ENCODE assay signal across 32 cellular contexts in genomic region chr1:100107696-100108095, GRCh38.
"Had no signal": no experiment of that assay in that cellular context is flagged by ENCODE, and none has a peak within 500 bp of the region (broad histone marks: within the 10 kb centered on the region; RNA-seq: fewer than 3 reads in every experiment).

No MANE protein-coding gene starts in this region.

- ATAC-seq: activated CD8-positive, alpha-beta T cell treated with anti-CD3 and anti-CD28 coated beads for 36 hours; activated T-cell treated with anti-CD3 and anti-CD28 coated beads, Interleukin-2, amount 50 U/mL, for 72 hours; activated T-helper 17 cell treated with anti-CD3 and anti-CD28 coated beads, Interleukin-2, amount 50 U/mL, for 72 hours; PC-3 had no signal

- H3K9me3 ChIP-seq: Peyer's patch, SJSA1 had no signal

- H3K4me1 Mint-ChIP-seq: activated T-helper 17 cell treated with anti-CD3 and anti-CD28 coated beads, Interleukin-2, amount 50 U/mL, for 72 hours had no signal

- H3K27me3 ChIP-seq: brain microvascular endothelial cell, Peyer's patch, SJSA1 had no signal

- H3K27ac Mint-ChIP-seq: activated CD4-positive, alpha-beta T cell treated with anti-CD3 and anti-CD28 coated beads, Interleukin-2, amount 10 ng/mL, durations not matched to agents 24 days and 14 days; activated CD8-positive, alpha-beta T cell treated with anti-CD3 and anti-CD28 coated beads for 36 hours; activated naive CD8-positive, alpha-beta T cell treated with anti-CD3 and anti-CD28 coated beads for 36 hours; activated T-cell treated with anti-CD3 and anti-CD28 coated beads, Interleukin-2, amount 50 U/mL, for 72 hours; activated T-helper 17 cell treated with anti-CD3 and anti-CD28 coated beads, Interleukin-2, amount 50 U/mL, for 72 hours had no signal

- DNase-seq: activated CD4-positive, alpha-beta T cell treated with anti-CD3 and anti-CD28 coated beads, Interleukin-2, amount 10 ng/mL, durations not matched to agents 24 days and 14 days; activated CD4-positive, alpha-beta T cell treated with anti-CD3 and anti-CD28 coated beads, Interleukin-2, amount 50 U/mL, for 4 hours; activated CD4-positive, CD25-positive, alpha-beta regulatory T cell; activated CD8-positive, alpha-beta T cell treated with anti-CD3 and anti-CD28 coated beads for 36 hours; activated effector memory CD4-positive, alpha-beta T cell treated with anti-CD3 and anti-CD28 coated beads, Interleukin-2, amount 50 U/mL, for 16 hours; activated naive CD4-positive, alpha-beta T cell; activated naive CD4-positive, alpha-beta T cell treated with anti-CD3 and anti-CD28 coated beads, Interleukin-2, amount 50 U/mL, for 16 hours; activated naive CD8-positive, alpha-beta T cell treated with anti-CD3 and anti-CD28 coated beads for 36 hours; activated T-cell treated with anti-CD3 and anti-CD28 coated beads, Interleukin-2, amount 50 U/mL, for 1 hour; activated T-cell treated with anti-CD3 and anti-CD28 coated beads, Interleukin-2, amount 50 U/mL, for 72 hours; amniotic stem cell; aorta; brain microvascular endothelial cell; central memory CD4-positive, alpha-beta T cell; Karpas-422; KBM-7; NCI-H1105; NCI-H1417 treated with DMSO at 0.1 percent for 48 hours; NCI-H187 treated with DMSO at 0.1 percent for 48 hours; NCI-H2081; NCI-H345; NCI-H524 treated with DMSO at 0.1 percent for 48 hours; NCI-H748 treated with DMSO at 0.1 percent for 48 hours; NK-92 treated with Interleukin-12 subunit alpha and Interleukin-12 subunit beta, amount 100 ng/mL, for 24 hours; PC-3; Peyer's patch; RPMI8226; SHP77 treated with DMSO at 0.1 percent for 48 hours; T1000; WERI-Rb-1 had no signal

- H3K9me3 Mint-ChIP-seq: activated CD4-positive, alpha-beta T cell treated with anti-CD3 and anti-CD28 coated beads, Interleukin-2, amount 10 ng/mL, durations not matched to agents 24 days and 14 days; activated CD8-positive, alpha-beta T cell treated with anti-CD3 and anti-CD28 coated beads for 36 hours; activated naive CD8-positive, alpha-beta T cell treated with anti-CD3 and anti-CD28 coated beads for 36 hours; activated T-cell treated with anti-CD3 and anti-CD28 coated beads, Interleukin-2, amount 50 U/mL, for 72 hours; activated T-helper 17 cell treated with anti-CD3 and anti-CD28 coated beads, Interleukin-2, amount 50 U/mL, for 72 hours had no signal

- H3K4me3 ChIP-seq: Peyer's patch, SJSA1 had no signal

- H3K27ac ChIP-seq: brain microvascular endothelial cell, Peyer's patch, SJSA1, WERI-Rb-1 had no signal

- H3K4me3 Mint-ChIP-seq: activated CD4-positive, alpha-beta T cell treated with anti-CD3 and anti-CD28 coated beads, Interleukin-2, amount 10 ng/mL, durations not matched to agents 24 days and 14 days; activated CD8-positive, alpha-beta T cell treated with anti-CD3 and anti-CD28 coated beads for 36 hours; activated naive CD8-positive, alpha-beta T cell treated with anti-CD3 and anti-CD28 coated beads for 36 hours; activated T-cell treated with anti-CD3 and anti-CD28 coated beads, Interleukin-2, amount 50 U/mL, for 72 hours; activated T-helper 17 cell treated with anti-CD3 and anti-CD28 coated beads, Interleukin-2, amount 50 U/mL, for 72 hours had no signal

- H3K4me1 ChIP-seq: Peyer's patch, SJSA1 had no signal

- H3K36me3 ChIP-seq: brain microvascular endothelial cell had no signal

- H3K27me3 Mint-ChIP-seq: activated CD4-positive, alpha-beta T cell treated with anti-CD3 and anti-CD28 coated beads, Interleukin-2, amount 10 ng/mL, durations not matched to agents 24 days and 14 days; activated CD8-positive, alpha-beta T cell treated with anti-CD3 and anti-CD28 coated beads for 36 hours; activated naive CD8-positive, alpha-beta T cell treated with anti-CD3 and anti-CD28 coated beads for 36 hours; activated T-helper 17 cell treated with anti-CD3 and anti-CD28 coated beads, Interleukin-2, amount 50 U/mL, for 72 hours had no signal
